Comparison of ENCODE assay signal across 2 cellular contexts in genomic region chr18:8121942-8122480, GRCh38.
TF ChIP-seq lines count a peak whose summit lies in the region.

No MANE protein-coding gene starts in this region.

TF ChIP-seq in GM23338, 12 proteins besides CTCF, POLR2A, EP300 and RAD21 (continued from another document):
- TF ChIP-seq ZNF462 (CRISPR knock-in tag; IDR thresholded peaks at IDR 0.05) (no peak), EZH2phosphoT487 (IDR thresholded peaks at IDR 0.05; ENCODE audit: unreplicated experiment) (no peak), ZNF331 (CRISPR knock-in tag; IDR thresholded peaks at IDR 0.05; ENCODE audit: low read depth) (no peak), ZNF114 (CRISPR knock-in tag; IDR thresholded peaks at IDR 0.05) (no peak), POLR2AphosphoS5 (IDR thresholded peaks at IDR 0.05; ENCODE audit: low read depth) (no peak), REST (IDR thresholded peaks at IDR 0.05; ENCODE audit: unreplicated experiment) (no peak), JUNB (IDR thresholded peaks at IDR 0.05; ENCODE audit: unreplicated experiment) (no peak)

TF ChIP-seq in WTC11, 78 proteins besides CTCF, POLR2A, EP300 and RAD21 (continued from another document):
- no peak for TF ChIP-seq STAT6 (CRISPR knock-in tag; conservative IDR thresholded peaks at IDR 0.05; ENCODE audit: low read depth)
- TF ChIP-seq NR3C1 (CRISPR knock-in tag; conservative IDR thresholded peaks at IDR 0.05; ENCODE audit: low read depth) = no peak
